Comparison of ENCODE assay signal across 1 cellular context in the genomic region with DNA sequence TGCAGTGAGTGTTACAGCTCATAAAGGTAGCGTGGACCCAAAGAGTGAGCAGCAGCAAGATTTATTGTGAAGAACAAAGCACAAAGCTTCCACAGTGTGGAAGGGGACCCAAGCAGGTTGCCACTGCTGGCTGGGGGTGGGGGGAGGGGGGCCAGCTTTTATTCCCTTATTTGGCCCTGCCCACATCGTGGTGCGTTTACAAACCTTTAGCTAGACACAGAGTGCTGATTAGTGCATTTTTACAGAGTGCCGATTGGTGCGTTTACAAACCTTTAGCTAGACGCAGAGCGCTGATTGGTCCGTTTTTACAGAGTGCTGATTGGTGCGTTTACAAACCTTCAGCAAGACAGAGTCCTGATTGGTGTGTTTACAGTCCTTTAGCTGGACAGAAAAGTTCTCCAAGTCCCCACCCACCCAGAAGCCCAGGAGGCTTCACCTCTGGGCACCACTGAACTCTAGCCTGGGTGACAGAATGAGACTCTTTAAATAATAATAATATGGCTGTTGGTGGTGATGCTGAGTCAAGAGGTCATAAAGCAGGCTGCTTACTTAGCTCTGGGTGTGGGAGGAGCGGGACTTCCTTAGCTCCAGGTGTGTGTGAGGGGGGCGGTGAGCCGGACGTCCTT.
A peak's percentile ranks its signal among the peaks of the same experiment; 100 is the strongest.
TF ChIP-seq lines count a peak whose summit lies in the region.

No MANE protein-coding gene starts in this region.

TF ChIP-seq in IMR-90, 13 proteins besides CTCF, POLR2A, EP300 and RAD21:
- TF ChIP-seq MAFK (IDR thresholded peaks at IDR 0.05; ENCODE audit: low read depth, low read length): peak; percentile 59
